Comparison of ENCODE assay signal across 20 cellular contexts in genomic region chr10:4474829-4475228, GRCh38.
DNase-seq lines count a peak whose midpoint lies in the region; ATAC-seq lines count a peak whose summit lies in the region.
"Had no signal": no experiment of that assay in that cellular context is flagged by ENCODE, and none has a peak within 500 bp of the region (broad histone marks: within the 10 kb centered on the region; RNA-seq: fewer than 3 reads in every experiment).

No MANE protein-coding gene starts in this region.

- peak overlapping the region; percentile 52 for H3K27ac Mint-ChIP-seq in activated naive CD8-positive, alpha-beta T cell treated with anti-CD3 and anti-CD28 coated beads, Interleukin-2, amount 10 ng/mL, durations not matched to agents 7 days and 5 days
- no peak overlapping the region for H3K27ac Mint-ChIP-seq in activated naive CD8-positive, alpha-beta T cell treated with anti-CD3 and anti-CD28 coated beads, Interleukin-2, amount 50 U/mL, for 24 hours
- H3K27ac Mint-ChIP-seq in T-helper 17 cell: peak overlapping the region; percentile 57
- H3K27ac Mint-ChIP-seq in stimulated activated effector memory CD8-positive, alpha-beta T cell treated with anti-CD3 and anti-CD28 coated beads, Interleukin-12 subunit alpha, Interleukin-12 subunit beta, amount 100 ng/mL, for 72 hours: peak overlapping the region; percentile 30
- H3K27ac Mint-ChIP-seq: activated naive CD8-positive, alpha-beta T cell treated with anti-CD3 and anti-CD28 coated beads for 36 hours; dendritic cell treated with granulocyte-macrophage colony-stimulating factor and Interleukin-4, amounts not matched to agents 40 ng/mL and 50 ng/mL, for 4 days had no signal

- H3K9me3 ChIP-seq in T-helper 17 cell (ENCODE audit: control insufficient read depth, low read length, poor library complexity, severe bottlenecking): no peaks in the 10 kb centered on the region
- H3K9me3 ChIP-seq: lower lobe of right lung, sigmoid colon, SJCRH30 had no signal

- peaks cover 6% of the 10 kb centered on the region for H3K9me3 Mint-ChIP-seq in activated naive CD8-positive, alpha-beta T cell treated with anti-CD3 and anti-CD28 coated beads, Interleukin-2, amount 10 ng/mL, durations not matched to agents 7 days and 5 days
- H3K9me3 Mint-ChIP-seq in activated naive CD8-positive, alpha-beta T cell treated with anti-CD3 and anti-CD28 coated beads, Interleukin-2, amount 50 U/mL, for 24 hours: peaks cover 4% of the 10 kb centered on the region
- H3K9me3 Mint-ChIP-seq in stimulated activated effector memory CD8-positive, alpha-beta T cell treated with anti-CD3 and anti-CD28 coated beads, Interleukin-12 subunit alpha, Interleukin-12 subunit beta, amount 100 ng/mL, for 72 hours: peaks cover 4% of the 10 kb centered on the region

- peak; percentile 39 for DNase-seq in activated naive CD8-positive, alpha-beta T cell treated with anti-CD3 and anti-CD28 coated beads, Interleukin-2, amount 10 ng/mL, durations not matched to agents 7 days and 5 days
- no peak for DNase-seq in activated naive CD8-positive, alpha-beta T cell treated with anti-CD3 and anti-CD28 coated beads, Interleukin-2, amount 50 U/mL, for 24 hours
- DNase-seq in T-helper 17 cell: no peak
- peak; percentile 82 for DNase-seq in islet precursor cell
- no peak for DNase-seq in stimulated activated effector memory CD8-positive, alpha-beta T cell treated with anti-CD3 and anti-CD28 coated beads, Interleukin-12 subunit alpha, Interleukin-12 subunit beta, amount 100 ng/mL, for 72 hours (ENCODE audit: low spot score in 2 of 2)
- no peak for DNase-seq in NCI-H526 (lab: John Stamatoyannopoulos, UW)
- DNase-seq in LoVo (ENCODE audit: low spot score): no peak
- DNase-seq in NCI-H1930 (lab: John Stamatoyannopoulos, UW): no peak
- DNase-seq: activated CD4-positive, CD25-positive, alpha-beta regulatory T cell treated with anti-CD3 and anti-CD28 coated beads, Interleukin-2, amount 50 U/mL, for 72 hours; activated naive CD8-positive, alpha-beta T cell treated with anti-CD3 and anti-CD28 coated beads for 36 hours; brain microvascular endothelial cell; lower lobe of right lung; NCI-H1092; NCI-H2107; NCI-H524; sigmoid colon; SJCRH30 had no signal

- peaks cover 4% of the 10 kb centered on the region for H3K36me3 Mint-ChIP-seq in activated naive CD8-positive, alpha-beta T cell treated with anti-CD3 and anti-CD28 coated beads, Interleukin-2, amount 10 ng/mL, durations not matched to agents 7 days and 5 days
- H3K36me3 Mint-ChIP-seq in activated naive CD8-positive, alpha-beta T cell treated with anti-CD3 and anti-CD28 coated beads, Interleukin-2, amount 50 U/mL, for 24 hours (ENCODE audit: low read depth): peaks cover 2% of the 10 kb centered on the region
- no peaks in the 10 kb centered on the region for H3K36me3 Mint-ChIP-seq in T-helper 17 cell (ENCODE audit: low read depth)
- H3K36me3 Mint-ChIP-seq in stimulated activated effector memory CD8-positive, alpha-beta T cell treated with anti-CD3 and anti-CD28 coated beads, Interleukin-12 subunit alpha, Interleukin-12 subunit beta, amount 100 ng/mL, for 72 hours: no peaks in the 10 kb centered on the region
- H3K36me3 Mint-ChIP-seq: activated naive CD8-positive, alpha-beta T cell treated with anti-CD3 and anti-CD28 coated beads for 36 hours had no signal

- H3K27me3 Mint-ChIP-seq in activated naive CD8-positive, alpha-beta T cell treated with anti-CD3 and anti-CD28 coated beads, Interleukin-2, amount 10 ng/mL, durations not matched to agents 7 days and 5 days: peaks cover 15% of the 10 kb centered on the region
- peaks cover 4% of the 10 kb centered on the region for H3K27me3 Mint-ChIP-seq in activated naive CD8-positive, alpha-beta T cell treated with anti-CD3 and anti-CD28 coated beads, Interleukin-2, amount 50 U/mL, for 24 hours
- peaks cover 3% of the 10 kb centered on the region for H3K27me3 Mint-ChIP-seq in T-helper 17 cell

- ATAC-seq in activated naive CD8-positive, alpha-beta T cell treated with anti-CD3 and anti-CD28 coated beads, Interleukin-2, amount 10 ng/mL, durations not matched to agents 7 days and 5 days (ENCODE audit: low read depth): peak; percentile 65
- ATAC-seq in activated naive CD8-positive, alpha-beta T cell treated with anti-CD3 and anti-CD28 coated beads, Interleukin-2, amount 50 U/mL, for 24 hours: no peak
- ATAC-seq in T-helper 17 cell: no peak
- peak; percentile 42 for ATAC-seq in stimulated activated effector memory CD8-positive, alpha-beta T cell treated with anti-CD3 and anti-CD28 coated beads, Interleukin-12 subunit alpha, Interleukin-12 subunit beta, amount 100 ng/mL, for 72 hours
- ATAC-seq: esophagus mucosa, K562, lower lobe of right lung had no signal

- H3K4me3 Mint-ChIP-seq in activated naive CD8-positive, alpha-beta T cell treated with anti-CD3 and anti-CD28 coated beads, Interleukin-2, amount 10 ng/mL, durations not matched to agents 7 days and 5 days: peak overlapping the region; percentile 55
- H3K4me3 Mint-ChIP-seq in activated naive CD8-positive, alpha-beta T cell treated with anti-CD3 and anti-CD28 coated beads, Interleukin-2, amount 50 U/mL, for 24 hours: no peak overlapping the region
- H3K4me3 Mint-ChIP-seq in T-helper 17 cell: peak overlapping the region; percentile 10
- H3K4me3 Mint-ChIP-seq in stimulated activated effector memory CD8-positive, alpha-beta T cell treated with anti-CD3 and anti-CD28 coated beads, Interleukin-12 subunit alpha, Interleukin-12 subunit beta, amount 100 ng/mL, for 72 hours: no peak overlapping the region
- H3K4me3 Mint-ChIP-seq: activated naive CD8-positive, alpha-beta T cell treated with anti-CD3 and anti-CD28 coated beads for 36 hours; dendritic cell treated with granulocyte-macrophage colony-stimulating factor and Interleukin-4, amounts not matched to agents 40 ng/mL and 50 ng/mL, for 4 days had no signal

- H3K4me1 Mint-ChIP-seq in activated naive CD8-positive, alpha-beta T cell treated with anti-CD3 and anti-CD28 coated beads, Interleukin-2, amount 10 ng/mL, durations not matched to agents 7 days and 5 days: peaks cover 28% of the 10 kb centered on the region
- H3K4me1 Mint-ChIP-seq in activated naive CD8-positive, alpha-beta T cell treated with anti-CD3 and anti-CD28 coated beads, Interleukin-2, amount 50 U/mL, for 24 hours: peaks cover 8% of the 10 kb centered on the region
- peaks cover 23% of the 10 kb centered on the region for H3K4me1 Mint-ChIP-seq in T-helper 17 cell
- H3K4me1 Mint-ChIP-seq in stimulated activated effector memory CD8-positive, alpha-beta T cell treated with anti-CD3 and anti-CD28 coated beads, Interleukin-12 subunit alpha, Interleukin-12 subunit beta, amount 100 ng/mL, for 72 hours: peaks cover 21% of the 10 kb centered on the region

- POLR2A ChIA-PET in activated naive CD8-positive, alpha-beta T cell treated with anti-CD3 and anti-CD28 coated beads, Interleukin-2, amount 10 ng/mL, durations not matched to agents 7 days and 5 days (lab: Charles Lee): no interaction called here

Comparison
In these comparisons a context has a peak if more than half of its experiments do, and no peak if none do; other contexts are left out.
1. ATAC-seq: peak in activated naive CD8-positive, alpha-beta T cell treated with anti-CD3 and anti-CD28 coated beads, Interleukin-2, amount 10 ng/mL, durations not matched to agents 7 days and 5 days (single experiment) and stimulated activated effector memory CD8-positive, alpha-beta T cell treated with anti-CD3 and anti-CD28 coated beads, Interleukin-12 subunit alpha, Interleukin-12 subunit beta, amount 100 ng/mL, for 72 hours (single experiment); none in activated naive CD8-positive, alpha-beta T cell treated with anti-CD3 and anti-CD28 coated beads, Interleukin-2, amount 50 U/mL, for 24 hours (single experiment) and T-helper 17 cell (single experiment).
2. DNase-seq: peak in activated naive CD8-positive, alpha-beta T cell treated with anti-CD3 and anti-CD28 coated beads, Interleukin-2, amount 10 ng/mL, durations not matched to agents 7 days and 5 days (single experiment) and islet precursor cell (single experiment); none in activated naive CD8-positive, alpha-beta T cell treated with anti-CD3 and anti-CD28 coated beads, Interleukin-2, amount 50 U/mL, for 24 hours (single experiment), T-helper 17 cell (0 of 3), stimulated activated effector memory CD8-positive, alpha-beta T cell treated with anti-CD3 and anti-CD28 coated beads, Interleukin-12 subunit alpha, Interleukin-12 subunit beta, amount 100 ng/mL, for 72 hours (0 of 2), NCI-H526 (0 of 2), LoVo (single experiment) and NCI-H1930 (0 of 2).
3. H3K4me3 Mint-ChIP-seq: peak in activated naive CD8-positive, alpha-beta T cell treated with anti-CD3 and anti-CD28 coated beads, Interleukin-2, amount 10 ng/mL, durations not matched to agents 7 days and 5 days (single experiment) and T-helper 17 cell (single experiment); none in activated naive CD8-positive, alpha-beta T cell treated with anti-CD3 and anti-CD28 coated beads, Interleukin-2, amount 50 U/mL, for 24 hours (single experiment) and stimulated activated effector memory CD8-positive, alpha-beta T cell treated with anti-CD3 and anti-CD28 coated beads, Interleukin-12 subunit alpha, Interleukin-12 subunit beta, amount 100 ng/mL, for 72 hours (single experiment).